1 cellular context compared by ENCODE assay signal in the genomic region with DNA sequence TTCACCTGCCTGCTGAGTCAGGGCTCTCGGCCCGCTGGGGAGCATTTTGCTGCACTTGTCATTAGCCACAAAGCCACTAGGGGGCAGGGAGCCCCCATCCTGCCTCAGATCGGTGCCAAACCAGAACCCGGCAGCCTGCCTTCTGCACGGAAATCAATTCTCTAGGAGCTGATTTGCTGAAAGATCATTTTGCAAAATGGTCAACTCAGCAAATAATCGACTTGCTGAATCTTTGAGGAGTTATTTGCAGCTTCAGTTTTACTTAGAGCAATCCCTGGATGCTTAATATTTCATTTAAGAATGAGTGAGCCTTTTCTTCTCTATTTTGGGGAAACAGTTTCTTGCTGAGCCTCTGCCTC.
TF ChIP-seq lines count a peak whose summit lies in the region.

No MANE protein-coding gene starts in this region.

TF ChIP-seq in IMR-90, 13 proteins besides CTCF, POLR2A, EP300 and RAD21:
- TF ChIP-seq CHD1 (IDR thresholded peaks at IDR 0.05; ENCODE audit: low read depth, low read length) (no peak), BHLHE40 (IDR thresholded peaks at IDR 0.05; ENCODE audit: low read depth, low read length) (no peak), MAZ (IDR thresholded peaks at IDR 0.05; ENCODE audit: borderline replicate concordance, low read depth, low read length) (peak; percentile 29; the same call in 1 of the 2 replicates), RFX5 (IDR thresholded peaks at IDR 0.05; ENCODE audit: low read depth, low read length) (no peak), RCOR1 (IDR thresholded peaks at IDR 0.05; ENCODE audit: insufficient replicate concordance, low read length) (no peak), MAFK (IDR thresholded peaks at IDR 0.05; ENCODE audit: low read depth, low read length) (peak; percentile 96), MXI1 (IDR thresholded peaks at IDR 0.05; ENCODE audit: borderline replicate concordance, low read depth, low read length) (no peak), SMC3 (IDR thresholded peaks at IDR 0.05; ENCODE audit: low read depth, low read length) (peak; percentile 45; the same call in 1 of the 2 replicates)
- TF ChIP-seq, protein P1, sequence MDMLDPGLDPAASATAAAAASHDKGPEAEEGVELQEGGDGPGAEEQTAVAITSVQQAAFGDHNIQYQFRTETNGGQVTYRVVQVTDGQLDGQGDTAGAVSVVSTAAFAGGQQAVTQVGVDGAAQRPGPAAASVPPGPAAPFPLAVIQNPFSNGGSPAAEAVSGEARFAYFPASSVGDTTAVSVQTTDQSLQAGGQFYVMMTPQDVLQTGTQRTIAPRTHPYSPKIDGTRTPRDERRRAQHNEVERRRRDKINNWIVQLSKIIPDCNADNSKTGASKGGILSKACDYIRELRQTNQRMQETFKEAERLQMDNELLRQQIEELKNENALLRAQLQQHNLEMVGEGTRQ (IDR thresholded peaks at IDR 0.05; ENCODE audit: low read depth, low read length) = no peak
